Comparison of ENCODE assay signal across 8 cellular contexts in genomic region chr16:85800321-85800669, GRCh38. TPM values are rescaled to one million over a fixed set of nuclear protein-coding genes. Genes with fewer than 3 reads are reported as not detected.
DNase-seq lines count a peak whose midpoint lies in the region; ATAC-seq, FAIRE-seq and TF ChIP-seq lines count a peak whose summit lies in the region.

No MANE protein-coding gene starts in this region.

- no peak overlapping the region for H3K18ac ChIP-seq in mesendoderm (ENCODE audit: low read length)

- no peak overlapping the region for H3K23ac ChIP-seq in mesendoderm (ENCODE audit: low read length)

- no peak overlapping the region for H4K8ac ChIP-seq in mesendoderm (ENCODE audit: low read depth, low read length)

- peak overlapping the region; percentile 94 for H3K56ac ChIP-seq in mesendoderm (ENCODE audit: low read length)

- no peak for TF ChIP-seq EP300 in transverse colon (IDR thresholded peaks at IDR 0.05; ENCODE audit: low read depth)

- in situ Hi-C loops in transverse colon (cut with MboI; ENCODE audit: low pct_ligation_motif_present in 1 of 4, low pct_unique_long_range_greater_than_20kb in 1 of 4, low sequenced_read_pairs in 3 of 4): loop anchor here in 1 of 4 donors (25.0 kb wide), 1 partner anchor 712 kb away; the partner anchor contains the start of gene FOXF1

- H3K36me3 ChIP-seq in NT2/D1 (ENCODE audit: insufficient read depth, insufficient read length, low read length): peaks cover 67% of the 10 kb centered on the region
- H3K36me3 ChIP-seq in bronchial epithelial cell (ENCODE audit: control insufficient read depth, insufficient read depth, low read length): peaks cover 26% of the 10 kb centered on the region
- peaks cover 20% of the 10 kb centered on the region for H3K36me3 ChIP-seq in mesendoderm (ENCODE audit: control insufficient read depth, insufficient read depth, low read length)
- peaks cover 0 to 27% (median 12%) of the 10 kb centered on the region in 4 donors for H3K36me3 ChIP-seq in transverse colon

- no peak overlapping the region for H3K27ac ChIP-seq in mesendoderm (ENCODE audit: low read depth, low read length)
- peak overlapping the region; percentile 94 to 99 (median 95) for H3K27ac ChIP-seq in transverse colon

- H2BK15ac ChIP-seq in mesendoderm (replicated peaks; ENCODE audit: low read depth): no peak overlapping the region

- DNase-seq in NT2/D1 (ENCODE audit: low read depth, low spot score) (no peak), bronchial epithelial cell (ENCODE audit: low read depth) (no peak), mesendoderm (no peak), transverse colon (no peak), DMS79 (lab: John Stamatoyannopoulos, UW) (no peak), HTR-8/SVneo (ENCODE audit: insufficient read length, low spot score) (no peak), SW 1271 (lab: John Stamatoyannopoulos, UW) (no peak)

- H3K27me3 ChIP-seq in NT2/D1 (ENCODE audit: insufficient read depth, insufficient read length) (no peaks in the 10 kb centered on the region), bronchial epithelial cell (ENCODE audit: control insufficient read depth, insufficient read depth, low read length) (no peaks in the 10 kb centered on the region), mesendoderm (ENCODE audit: insufficient read depth, low read length, poor library complexity) (no peaks in the 10 kb centered on the region), transverse colon (no peaks in the 10 kb centered on the region)

- H2BK5ac ChIP-seq in mesendoderm (ENCODE audit: low read length): no peak overlapping the region

- H3K9ac ChIP-seq in NT2/D1 (ENCODE audit: insufficient read length, low read depth): peak overlapping the region; percentile 100
- H3K9ac ChIP-seq in mesendoderm (ENCODE audit: low read length): peak overlapping the region; percentile 87

- no peak for TF ChIP-seq POLR2A in transverse colon (IDR thresholded peaks at IDR 0.05)

- H3K4me1 ChIP-seq in NT2/D1 (ENCODE audit: insufficient read depth, insufficient read length): peaks cover 7% of the 10 kb centered on the region
- no peaks in the 10 kb centered on the region for H3K4me1 ChIP-seq in mesendoderm (ENCODE audit: control insufficient read depth, low read depth, low read length)
- H3K4me1 ChIP-seq in transverse colon: peaks cover 21 to 32% (median 27%) of the 10 kb centered on the region in 4 donors

- no peak overlapping the region for H3K4ac ChIP-seq in mesendoderm (ENCODE audit: low read depth, low read length)

- no peak overlapping the region for H4K5ac ChIP-seq in mesendoderm (ENCODE audit: low read length)

- FAIRE-seq in bronchial epithelial cell (lab: Jason Lieb, UNC) (no peak), HTR-8/SVneo (lab: Jason Lieb, UNC) (no peak)

- H2AK5ac ChIP-seq in mesendoderm (ENCODE audit: low read length): no peak overlapping the region

- peak; percentile 21 for ATAC-seq in GM19351 (IDR thresholded peaks at IDR 0.05; ENCODE audit: unreplicated experiment)

- WGBS in mesendoderm (ENCODE audit: extremely low coverage, insufficient coverage, low lambda C conversion rate): no CpG with 5 or more reads among the region's 9 CpGs
- 8% methylated on average over 9 of the region's 9 CpGs; no CpG with 5 or more reads in 1 of the 2 donors for WGBS in transverse colon (ENCODE audit: low coverage in 1 of 2), 2 donors

- peak overlapping the region; percentile 88 for H3K4me2 ChIP-seq in mesendoderm (ENCODE audit: low read length)

- intact Hi-C loops in transverse colon (cut with DNase I; ENCODE audit: low total_unique reads): no loop called here

- peaks cover 37% of the 10 kb centered on the region for H3K79me1 ChIP-seq in mesendoderm (ENCODE audit: low read length)

- no peak overlapping the region for H2BK120ac ChIP-seq in mesendoderm (ENCODE audit: low read depth, low read length)

- no peaks in the 10 kb centered on the region for H3K9me3 ChIP-seq in NT2/D1 (ENCODE audit: insufficient read depth, low read length)
- no peaks in the 10 kb centered on the region for H3K9me3 ChIP-seq in transverse colon

- H3K79me2 ChIP-seq in mesendoderm (ENCODE audit: control insufficient read depth, insufficient read depth, low read length): peaks cover 62% of the 10 kb centered on the region

- TF ChIP-seq CTCF in bronchial epithelial cell (IDR thresholded peaks at IDR 0.05; ENCODE audit: insufficient read depth, low read length, severe bottlenecking) (no peak), transverse colon (IDR thresholded peaks at IDR 0.05) (no peak)

- H3K4me3 ChIP-seq in NT2/D1 (ENCODE audit: insufficient read length, low read depth): peak overlapping the region; percentile 99
- peak overlapping the region; percentile 97 for H3K4me3 ChIP-seq in bronchial epithelial cell (ENCODE audit: low read depth, low read length)
- peak overlapping the region; percentile 91 for H3K4me3 ChIP-seq in mesendoderm (ENCODE audit: low read length)
- H3K4me3 ChIP-seq in transverse colon: peak overlapping the region; percentile 97 to 99 (median 98)

RNA-seq across cellular contexts. Expression of gene COX4I1, which starts 0.8 kb away (rescaled TPM):
- total RNA-seq in bronchial epithelial cell (591 and 639 TPM in 2 replicates), transverse colon (1,000 to 10,000 TPM in 2 of 4 donors, 100 to 1,000 TPM in 2; 635 to 1,115 (median 865) TPM)
- polyA plus RNA-seq in mesendoderm (2013, experiment 1 of 2): 818 TPM
- 789 TPM for polyA plus RNA-seq in mesendoderm (2013, experiment 2 of 2)

RNA-seq across cellular contexts. Expression of gene EMC8, which starts 1.0 kb away (rescaled TPM):
- total RNA-seq in bronchial epithelial cell (22.8 and 26.3 TPM in 2 replicates), transverse colon (10 to 100 TPM; 27.9 to 40.0 (median 31.8) TPM)
- polyA plus RNA-seq in mesendoderm (2013, experiment 1 of 2): 40.5 TPM
- 39.9 TPM for polyA plus RNA-seq in mesendoderm (2013, experiment 2 of 2)

RNA-seq across cellular contexts. Expression of gene C16orf74, which starts 49.4 kb away (rescaled TPM):
- total RNA-seq in bronchial epithelial cell (157 and 167 TPM in 2 replicates), transverse colon (1 to 10 TPM in 1 of 4 donors, under 1 TPM in 1, not detected in 2; 0.27 to 7.0 TPM)
- polyA plus RNA-seq in mesendoderm (2013, experiment 1 of 2): 7.3 TPM
- polyA plus RNA-seq in mesendoderm (2013, experiment 2 of 2): 7.5 TPM

Comparison
In these comparisons a context has a peak if more than half of its experiments do, and no peak if none do; other contexts are left out.
1. RNA of gene C16orf74, which starts 49.4 kb away (total RNA-seq): 157 to 167 TPM in bronchial epithelial cell; 0.27 to 7.0 TPM in transverse colon; every median in the first group is over 10 times any median in the second.
2. Peak in every context shown above with its lines, with median percentiles within 50 percentile points of each other: H3K4me3 ChIP-seq.